ENCODE assay signal across 1 cellular context in the genomic region with DNA sequence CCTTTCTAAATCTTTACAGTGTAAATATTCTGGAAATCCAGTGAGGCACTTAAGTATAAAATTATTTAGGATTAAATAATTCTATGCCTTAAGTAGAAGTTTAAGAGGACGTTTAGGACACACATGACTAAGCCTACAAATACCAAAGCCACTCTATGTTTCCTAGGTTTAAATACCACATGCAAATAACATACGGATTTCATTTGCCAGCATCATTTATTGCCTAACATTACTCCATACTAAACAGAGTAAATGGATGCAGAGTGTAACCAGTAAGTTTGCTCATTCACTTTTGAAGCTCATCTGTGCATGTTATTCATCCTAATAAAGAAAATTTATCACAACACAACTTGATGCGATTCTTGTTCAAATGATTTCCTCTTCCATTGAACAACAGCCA.
TF ChIP-seq lines count a peak whose summit lies in the region.

No MANE protein-coding gene starts in this region.

TF ChIP-seq in GM23338, 12 proteins besides CTCF, POLR2A, EP300 and RAD21:
- TF ChIP-seq, protein P1, sequence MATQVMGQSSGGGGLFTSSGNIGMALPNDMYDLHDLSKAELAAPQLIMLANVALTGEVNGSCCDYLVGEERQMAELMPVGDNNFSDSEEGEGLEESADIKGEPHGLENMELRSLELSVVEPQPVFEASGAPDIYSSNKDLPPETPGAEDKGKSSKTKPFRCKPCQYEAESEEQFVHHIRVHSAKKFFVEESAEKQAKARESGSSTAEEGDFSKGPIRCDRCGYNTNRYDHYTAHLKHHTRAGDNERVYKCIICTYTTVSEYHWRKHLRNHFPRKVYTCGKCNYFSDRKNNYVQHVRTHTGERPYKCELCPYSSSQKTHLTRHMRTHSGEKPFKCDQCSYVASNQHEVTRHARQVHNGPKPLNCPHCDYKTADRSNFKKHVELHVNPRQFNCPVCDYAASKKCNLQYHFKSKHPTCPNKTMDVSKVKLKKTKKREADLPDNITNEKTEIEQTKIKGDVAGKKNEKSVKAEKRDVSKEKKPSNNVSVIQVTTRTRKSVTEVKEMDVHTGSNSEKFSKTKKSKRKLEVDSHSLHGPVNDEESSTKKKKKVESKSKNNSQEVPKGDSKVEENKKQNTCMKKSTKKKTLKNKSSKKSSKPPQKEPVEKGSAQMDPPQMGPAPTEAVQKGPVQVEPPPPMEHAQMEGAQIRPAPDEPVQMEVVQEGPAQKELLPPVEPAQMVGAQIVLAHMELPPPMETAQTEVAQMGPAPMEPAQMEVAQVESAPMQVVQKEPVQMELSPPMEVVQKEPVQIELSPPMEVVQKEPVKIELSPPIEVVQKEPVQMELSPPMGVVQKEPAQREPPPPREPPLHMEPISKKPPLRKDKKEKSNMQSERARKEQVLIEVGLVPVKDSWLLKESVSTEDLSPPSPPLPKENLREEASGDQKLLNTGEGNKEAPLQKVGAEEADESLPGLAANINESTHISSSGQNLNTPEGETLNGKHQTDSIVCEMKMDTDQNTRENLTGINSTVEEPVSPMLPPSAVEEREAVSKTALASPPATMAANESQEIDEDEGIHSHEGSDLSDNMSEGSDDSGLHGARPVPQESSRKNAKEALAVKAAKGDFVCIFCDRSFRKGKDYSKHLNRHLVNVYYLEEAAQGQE (IDR thresholded peaks at IDR 0.05; ENCODE audit: unreplicated experiment): no peak
- no peak for TF ChIP-seq CREB1 (CRISPR knock-in tag; IDR thresholded peaks at IDR 0.05; ENCODE audit: low read depth)
- TF ChIP-seq, protein P2, sequence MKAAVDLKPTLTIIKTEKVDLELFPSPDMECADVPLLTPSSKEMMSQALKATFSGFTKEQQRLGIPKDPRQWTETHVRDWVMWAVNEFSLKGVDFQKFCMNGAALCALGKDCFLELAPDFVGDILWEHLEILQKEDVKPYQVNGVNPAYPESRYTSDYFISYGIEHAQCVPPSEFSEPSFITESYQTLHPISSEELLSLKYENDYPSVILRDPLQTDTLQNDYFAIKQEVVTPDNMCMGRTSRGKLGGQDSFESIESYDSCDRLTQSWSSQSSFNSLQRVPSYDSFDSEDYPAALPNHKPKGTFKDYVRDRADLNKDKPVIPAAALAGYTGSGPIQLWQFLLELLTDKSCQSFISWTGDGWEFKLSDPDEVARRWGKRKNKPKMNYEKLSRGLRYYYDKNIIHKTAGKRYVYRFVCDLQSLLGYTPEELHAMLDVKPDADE (IDR thresholded peaks at IDR 0.05): no peak
- no peak for TF ChIP-seq POLR2AphosphoS5 (IDR thresholded peaks at IDR 0.05; ENCODE audit: low read depth)
- TF ChIP-seq EZH2 (IDR thresholded peaks at IDR 0.05; ENCODE audit: low read depth, unreplicated experiment): no peak
TF ChIP-seq in GM23338: peak in this region for 0.
